7 cellular contexts compared by ENCODE assay signal in genomic region chr19:54096642-54097106, GRCh38. TPM values are rescaled to one million over a fixed set of nuclear protein-coding genes. Genes with fewer than 3 reads are reported as not detected.
A peak's percentile ranks its signal among the peaks of the same experiment; 100 is the strongest.
DNase-seq lines count a peak whose midpoint lies in the region; ATAC-seq and TF ChIP-seq lines count a peak whose summit lies in the region.

No MANE protein-coding gene starts in this region.

- peaks cover 9% of the 10 kb centered on the region; the same call in 1 of the 2 replicates for H3F3A ChIP-seq in GM23338 (replicated peaks; ENCODE audit: low read depth)

- peaks cover 36% of the 10 kb centered on the region for H3K27me3 Mint-ChIP-seq in GM23338 (ENCODE audit: insufficient read depth, low read depth, poor library complexity)
- H3K27me3 Mint-ChIP-seq in endodermal cell (ENCODE audit: insufficient read depth), result peaks cover 42% of the 10 kb centered on the region
- H3K27me3 Mint-ChIP-seq in naive thymus-derived CD8-positive, alpha-beta T cell, result peaks cover 10 to 26% (median 18%) of the 10 kb centered on the region in 5 donors

- H3K4me1 ChIP-seq in GM23338 (ENCODE audit: insufficient read depth) (peaks cover 6% of the 10 kb centered on the region; the same call in 1 of the 2 replicates), endodermal cell (ENCODE audit: control insufficient read depth, insufficient read depth, low read length) (no peaks in the 10 kb centered on the region)

- H3K4me3 Mint-ChIP-seq in GM23338, result peak overlapping the region; percentile 75
- peak overlapping the region; percentile 45 for H3K4me3 Mint-ChIP-seq in endodermal cell
- peak overlapping the region; percentile 42 to 84 (median 68) for H3K4me3 Mint-ChIP-seq in naive thymus-derived CD8-positive, alpha-beta T cell

- H3K4me1 Mint-ChIP-seq in GM23338, result peaks cover 4% of the 10 kb centered on the region
- H3K4me1 Mint-ChIP-seq in endodermal cell, result no peaks in the 10 kb centered on the region
- peaks cover 6 to 23% (median 14%) of the 10 kb centered on the region in 4 donors for H3K4me1 Mint-ChIP-seq in naive thymus-derived CD8-positive, alpha-beta T cell

- H3K36me3 ChIP-seq in GM23338 (ENCODE audit: insufficient read depth), result no peaks in the 10 kb centered on the region
- H3K36me3 ChIP-seq in endodermal cell (ENCODE audit: control insufficient read depth, insufficient read depth, low read length), result no peaks in the 10 kb centered on the region

- POLR2A ChIA-PET in naive thymus-derived CD8-positive, alpha-beta T cell (lab: Charles Lee), result interaction anchor here (0.6 to 1.6 kb wide), 3 partner anchors 19 to 364 kb away, joined by 3 read pairs; partner anchors contain the start of genes CNOT3, PRPF31 and TFPT

- no peaks in the 10 kb centered on the region for H3K9me3 ChIP-seq in endodermal cell (ENCODE audit: control insufficient read depth, low read length)

- no peaks in the 10 kb centered on the region for H3K9me2 ChIP-seq in GM23338 (ENCODE audit: insufficient read depth)

- no peaks in the 10 kb centered on the region for H4K20me1 ChIP-seq in GM23338 (replicated peaks; ENCODE audit: insufficient read depth)

- H3K79me2 ChIP-seq in GM23338 (replicated peaks; ENCODE audit: insufficient read depth), result no peaks in the 10 kb centered on the region

- H3K27me3 ChIP-seq in GM23338 (ENCODE audit: insufficient read depth) (peaks cover 41% of the 10 kb centered on the region), endodermal cell (ENCODE audit: control insufficient read depth, insufficient read depth, low read length, poor library complexity, severe bottlenecking) (peaks cover 31% of the 10 kb centered on the region)

- H3K4me2 ChIP-seq in GM23338, result peak overlapping the region; percentile 94

- TF ChIP-seq CTCF in GM23338 (conservative IDR thresholded peaks at IDR 0.05; ENCODE audit: low read depth in 2 of 2), result peak; percentile 21 to 53; a peak in 3 of 4 replicates
- no peak for TF ChIP-seq CTCF in endodermal cell (conservative IDR thresholded peaks at IDR 0.05)

- peaks cover 7% of the 10 kb centered on the region; the same call in 1 of the 3 replicates for H3K36me3 Mint-ChIP-seq in GM23338 (ENCODE audit: low read depth)
- H3K36me3 Mint-ChIP-seq in endodermal cell (ENCODE audit: low read depth), result no peaks in the 10 kb centered on the region
- peaks cover 0 to 6% (median 0%) of the 10 kb centered on the region in 3 donors for H3K36me3 Mint-ChIP-seq in naive thymus-derived CD8-positive, alpha-beta T cell

- peak; percentile 61 for ATAC-seq in GM23338
- peak in 1 of 2 donors; percentile 39 for ATAC-seq in naive thymus-derived CD8-positive, alpha-beta T cell
- ATAC-seq in GM19452 (IDR thresholded peaks at IDR 0.05; ENCODE audit: unreplicated experiment), result no peak

- peak; percentile 62 for DNase-seq in GM23338 (ENCODE audit: low spot score)
- DNase-seq in RPMI7951 (ENCODE audit: low read depth), result peak; percentile 64
- peak; percentile 77 for DNase-seq in endodermal cell
- DNase-seq in naive thymus-derived CD8-positive, alpha-beta T cell, result peak in 3 of 10 donors; percentile 21 to 31 (median 29)
- no peak for DNase-seq in foreskin melanocyte
- no peak for DNase-seq in HPDE6-E6E7 (ENCODE audit: extremely low spot score)

- H3K27ac ChIP-seq in GM23338 (ENCODE audit: low read depth) (no peak overlapping the region), endodermal cell (ENCODE audit: low read depth, low read length) (no peak overlapping the region)

- 15 to 29% methylated on average over 10 to 14 of the region's 14 CpGs for WGBS in endodermal cell (ENCODE audit: insufficient coverage in 1 of 2, insufficient read length in 1 of 2), 2 experiments

- H3K4me3 ChIP-seq in GM23338 (peak overlapping the region; percentile 76), endodermal cell (ENCODE audit: low read length) (peak overlapping the region; percentile 62)

- H3K9me3 Mint-ChIP-seq in GM23338, result peaks cover 10% of the 10 kb centered on the region
- H3K9me3 Mint-ChIP-seq in endodermal cell, result peaks cover 17% of the 10 kb centered on the region
- no peaks in the 10 kb centered on the region for H3K9me3 Mint-ChIP-seq in naive thymus-derived CD8-positive, alpha-beta T cell

- H2AFZ ChIP-seq in GM23338, result peak overlapping the region; percentile 94

- H3K9ac ChIP-seq in endodermal cell (ENCODE audit: extremely low read depth, low read length, poor library complexity, severe bottlenecking), result no peak overlapping the region

- H3K27ac Mint-ChIP-seq in GM23338, result no peak overlapping the region
- no peak overlapping the region for H3K27ac Mint-ChIP-seq in endodermal cell
- H3K27ac Mint-ChIP-seq in naive thymus-derived CD8-positive, alpha-beta T cell, result peak overlapping the region; percentile 35 to 94 (median 67)

TF ChIP-seq in GM23338, 12 proteins besides CTCF, POLR2A, EP300 and RAD21:
- TF ChIP-seq EZH2 (IDR thresholded peaks at IDR 0.05; ENCODE audit: low read depth, unreplicated experiment), result peak; percentile 26
- TF ChIP-seq, protein P1, sequence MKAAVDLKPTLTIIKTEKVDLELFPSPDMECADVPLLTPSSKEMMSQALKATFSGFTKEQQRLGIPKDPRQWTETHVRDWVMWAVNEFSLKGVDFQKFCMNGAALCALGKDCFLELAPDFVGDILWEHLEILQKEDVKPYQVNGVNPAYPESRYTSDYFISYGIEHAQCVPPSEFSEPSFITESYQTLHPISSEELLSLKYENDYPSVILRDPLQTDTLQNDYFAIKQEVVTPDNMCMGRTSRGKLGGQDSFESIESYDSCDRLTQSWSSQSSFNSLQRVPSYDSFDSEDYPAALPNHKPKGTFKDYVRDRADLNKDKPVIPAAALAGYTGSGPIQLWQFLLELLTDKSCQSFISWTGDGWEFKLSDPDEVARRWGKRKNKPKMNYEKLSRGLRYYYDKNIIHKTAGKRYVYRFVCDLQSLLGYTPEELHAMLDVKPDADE (IDR thresholded peaks at IDR 0.05), result no peak

RNA-seq across cellular contexts. Expression of gene OSCAR, which starts 3.9 kb away (rescaled TPM):
- total RNA-seq in GM23338 (2014; rRNA removed; shearing (Covaris generic)), result 0.31 TPM in 1 of 2 replicates, not detected in the other
- polyA plus RNA-seq in GM23338 (2016; fragmentation: Nextera tagmentation; extraction: Ambion mirVana), result 1.6 and 2.6 TPM in 2 replicates
- total RNA-seq in RPMI7951 (2014; rRNA removed; shearing (Covaris generic)), result 0.12 TPM in 1 of 2 replicates, not detected in the other
- total RNA-seq in endodermal cell, result under 1 TPM; 0.20 to 0.44 TPM
- 0.14 TPM for polyA plus RNA-seq in endodermal cell (2013, experiment 1 of 2)
- 0.12 TPM for polyA plus RNA-seq in endodermal cell (2013, experiment 2 of 2)
- under 1 TPM in 1 of 2 experiments, not detected in 1; 0.33 TPM for total RNA-seq in naive thymus-derived CD8-positive, alpha-beta T cell
- under 1 TPM in 1 of 3 donors, not detected in 2; 0.16 TPM for polyA plus RNA-seq in naive thymus-derived CD8-positive, alpha-beta T cell

RNA-seq across cellular contexts. Expression of gene NDUFA3, which starts 6.0 kb away (rescaled TPM):
- 27.6 and 28.4 TPM in 2 replicates for total RNA-seq in GM23338 (2014; rRNA removed; shearing (Covaris generic))
- 691 and 851 TPM in 2 replicates for polyA plus RNA-seq in GM23338 (2016; fragmentation: Nextera tagmentation; extraction: Ambion mirVana)
- 45.4 and 59.8 TPM in 2 replicates for total RNA-seq in RPMI7951 (2014; rRNA removed; shearing (Covaris generic))
- total RNA-seq in endodermal cell, result 100 to 1,000 TPM; 196 to 229 TPM
- 194 TPM for polyA plus RNA-seq in endodermal cell (2013, experiment 1 of 2)
- 181 TPM for polyA plus RNA-seq in endodermal cell (2013, experiment 2 of 2)
- total RNA-seq in naive thymus-derived CD8-positive, alpha-beta T cell, result 100 to 1,000 TPM; 103 to 112 TPM
- polyA plus RNA-seq in naive thymus-derived CD8-positive, alpha-beta T cell, result 100 to 1,000 TPM; 489 to 564 (median 529) TPM

RNA-seq across cellular contexts. Expression of gene TARM1, which starts 15.5 kb away (rescaled TPM):
- not detected in 2 replicates for total RNA-seq in GM23338 (2014; rRNA removed; shearing (Covaris generic))
- not detected in 2 replicates for polyA plus RNA-seq in GM23338 (2016; fragmentation: Nextera tagmentation; extraction: Ambion mirVana)
- total RNA-seq in RPMI7951 (2014; rRNA removed; shearing (Covaris generic)), result not detected in 2 replicates
- total RNA-seq in endodermal cell, result not detected
- not detected for polyA plus RNA-seq in endodermal cell (2013, experiment 1 of 2)
- polyA plus RNA-seq in endodermal cell (2013, experiment 2 of 2), result not detected
- not detected for total RNA-seq in naive thymus-derived CD8-positive, alpha-beta T cell
- polyA plus RNA-seq in naive thymus-derived CD8-positive, alpha-beta T cell, result not detected

RNA-seq across cellular contexts. Expression of gene TFPT, which starts 18.8 kb away (rescaled TPM):
- 12.0 and 16.2 TPM in 2 replicates for total RNA-seq in GM23338 (2014; rRNA removed; shearing (Covaris generic))
- polyA plus RNA-seq in GM23338 (2016; fragmentation: Nextera tagmentation; extraction: Ambion mirVana), result 18.3 and 18.9 TPM in 2 replicates
- 50.2 and 66.2 TPM in 2 replicates for total RNA-seq in RPMI7951 (2014; rRNA removed; shearing (Covaris generic))
- total RNA-seq in endodermal cell, result 10 to 100 TPM; 19.5 to 21.6 TPM
- polyA plus RNA-seq in endodermal cell (2013, experiment 1 of 2), result 19.9 TPM
- polyA plus RNA-seq in endodermal cell (2013, experiment 2 of 2), result 19.7 TPM
- total RNA-seq in naive thymus-derived CD8-positive, alpha-beta T cell, result 10 to 100 TPM; 14.2 to 16.8 TPM
- 10 to 100 TPM; 17.4 to 24.4 (median 23.0) TPM for polyA plus RNA-seq in naive thymus-derived CD8-positive, alpha-beta T cell

RNA-seq across cellular contexts. Expression of gene PRPF31, which starts 18.9 kb away (rescaled TPM):
- total RNA-seq in GM23338 (2014; rRNA removed; shearing (Covaris generic)), result 79.3 and 83.3 TPM in 2 replicates
- 86.3 and 94.2 TPM in 2 replicates for polyA plus RNA-seq in GM23338 (2016; fragmentation: Nextera tagmentation; extraction: Ambion mirVana)
- total RNA-seq in RPMI7951 (2014; rRNA removed; shearing (Covaris generic)), result 51.8 and 71.3 TPM in 2 replicates
- 10 to 100 TPM; 79.0 to 85.5 TPM for total RNA-seq in endodermal cell
- 59.6 TPM for polyA plus RNA-seq in endodermal cell (2013, experiment 1 of 2)
- 51.4 TPM for polyA plus RNA-seq in endodermal cell (2013, experiment 2 of 2)
- 10 to 100 TPM; 76.4 to 86.8 TPM for total RNA-seq in naive thymus-derived CD8-positive, alpha-beta T cell
- polyA plus RNA-seq in naive thymus-derived CD8-positive, alpha-beta T cell, result 10 to 100 TPM; 64.0 to 82.4 (median 80.8) TPM

Comparison
In these comparisons a context has a peak if more than half of its experiments do, and no peak if none do; other contexts are left out.
1. DNase-seq: peak in GM23338 (single experiment), RPMI7951 (single experiment) and endodermal cell (single experiment); none in foreskin melanocyte (single experiment) and HPDE6-E6E7 (single experiment).
2. H3K27ac Mint-ChIP-seq: peak in naive thymus-derived CD8-positive, alpha-beta T cell (10 of 10); none in GM23338 (single experiment) and endodermal cell (single experiment).
3. Peak in every context shown above with its lines, with median percentiles within 50 percentile points of each other: H3K4me3 Mint-ChIP-seq.